ENCODE assay signal across 16 cellular contexts in genomic region chr22:24698266-24698926, GRCh38.
DNase-seq lines count a peak whose midpoint lies in the region; ATAC-seq, FAIRE-seq and TF ChIP-seq lines count a peak whose summit lies in the region.
"Had no signal": no experiment of that assay in that cellular context is flagged by ENCODE, and none has a peak within 500 bp of the region (broad histone marks: within the 10 kb centered on the region; RNA-seq: fewer than 3 reads in every experiment).

No MANE protein-coding gene starts in this region.

- no peaks in the 10 kb centered on the region for H3K36me3 Mint-ChIP-seq in activated CD4-positive, alpha-beta T cell treated with anti-CD3 and anti-CD28 coated beads, Interleukin-2, amount 10 ng/mL, durations not matched to agents 7 days and 5 days (ENCODE audit: low read depth)

- no TSS peak for BruUV-seq in IMR-90 (replicated peaks; lab: Mats Ljungman, UMichigan)

- no peak for TF ChIP-seq EP300 in H1 (IDR thresholded peaks at IDR 0.05; ENCODE audit: borderline replicate concordance in 1 of 2, low read depth in 2 of 2, low read length in 2 of 2)

- H3K36me3 ChIP-seq in BLaER1 (no peaks in the 10 kb centered on the region), IMR-90 (ENCODE audit: control insufficient read depth, insufficient read depth, low read length) (no peaks in the 10 kb centered on the region), H1 (ENCODE audit: control insufficient read depth in 2 of 4, insufficient read depth in 4 of 4, low read length in 3 of 4) (no peaks in the 10 kb centered on the region), trophoblast cell (ENCODE audit: control insufficient read depth in 1 of 2, insufficient read depth in 2 of 2, low read length in 2 of 2) (no peaks in the 10 kb centered on the region)
- H3K36me3 ChIP-seq: SJCRH30 had no signal

- H3K4ac ChIP-seq in IMR-90 (ENCODE audit: low read depth, low read length) (peak overlapping the region; percentile 27; the same call in 1 of the 2 replicates), H1 (replicated peaks; ENCODE audit: insufficient read length, low read depth, low read length) (no peak overlapping the region), trophoblast cell (ENCODE audit: low read depth, low read length) (no peak overlapping the region)

- H3K4me1 ChIP-seq in BLaER1, result peaks cover 53% of the 10 kb centered on the region
- peaks cover 31% of the 10 kb centered on the region for H3K4me1 ChIP-seq in IMR-90 (ENCODE audit: control insufficient read depth, insufficient read depth, low read length)
- H3K4me1 ChIP-seq in H1 (replicated peaks in 1 of 4; ENCODE audit: control insufficient read depth in 3 of 4, insufficient read depth in 4 of 4, low read length in 3 of 4), result peaks cover 2 to 36% (median 25%) of the 10 kb centered on the region in 4 experiments
- H3K4me1 ChIP-seq in trophoblast cell (ENCODE audit: control insufficient read depth in 1 of 2, insufficient read depth in 2 of 2, low read length in 2 of 2), result peaks cover 6 to 7% of the 10 kb centered on the region in 2 experiments

- in situ Hi-C loops in IMR-90 (cut with MboI; ENCODE audit: low sequenced_read_pairs), result no loop called here

- H4K12ac ChIP-seq in trophoblast cell (ENCODE audit: low read depth, low read length), result no peak overlapping the region

- peak overlapping the region; percentile 10; the same call in 1 of the 2 replicates for H2BK120ac ChIP-seq in IMR-90 (ENCODE audit: low read depth, low read length)
- H2BK120ac ChIP-seq in H1 (replicated peaks; ENCODE audit: low read depth, low read length), result no peak overlapping the region
- H2BK120ac ChIP-seq in trophoblast cell (ENCODE audit: insufficient read depth, low read length, poor library complexity), result no peak overlapping the region

- no peak overlapping the region for H3K27ac Mint-ChIP-seq in activated CD4-positive, alpha-beta T cell treated with anti-CD3 and anti-CD28 coated beads, Interleukin-2, amount 10 ng/mL, durations not matched to agents 7 days and 5 days

- H4K20me1 ChIP-seq in BLaER1 (no peaks in the 10 kb centered on the region), IMR-90 (ENCODE audit: insufficient read depth, low read length) (no peaks in the 10 kb centered on the region), H1 (replicated peaks in 1 of 2; ENCODE audit: control insufficient read depth in 1 of 2, insufficient read depth in 2 of 2, low read length in 2 of 2) (no peaks in the 10 kb centered on the region)

- CTCF ChIA-PET in IMR-90 (lab: Yijun Ruan, JAX), result interaction anchor here (0.5 kb wide), 1 partner anchor 117 kb away, joined by 4 read pairs; no protein-coding TSS in a partner anchor
- CTCF ChIA-PET in H1 (lab: Charles Lee; ENCODE audit: partially characterized antibody), result interaction anchor here (1.1 to 2.9 kb wide), 4 partner anchors 8 to 240 kb away, joined by 3 to 13 read pairs (median 7); no protein-coding TSS in a partner anchor
- CTCF ChIA-PET in activated CD4-positive, alpha-beta T cell treated with anti-CD3 and anti-CD28 coated beads, Interleukin-2, amount 10 ng/mL, durations not matched to agents 7 days and 5 days (lab: Charles Lee), result no interaction called here

- TF ChIP-seq CTCF in IMR-90 (conservative IDR thresholded peaks at IDR 0.05; ENCODE audit: low read depth, low read length) (no peak), H1 (IDR thresholded peaks at IDR 0.05; ENCODE audit: control extremely low read depth in 1 of 3, insufficient read depth in 1 of 3, low read depth in 1 of 3, low read length in 3 of 3) (no peak)

- H3K4me2 ChIP-seq in BLaER1 (peak overlapping the region; percentile 92), IMR-90 (ENCODE audit: low read depth, low read length) (no peak overlapping the region), H1 (ENCODE audit: insufficient read depth in 1 of 2, low read depth in 2 of 2, low read length in 2 of 2) (no peak overlapping the region), trophoblast cell (ENCODE audit: low read length) (no peak overlapping the region)
- H3K4me2 ChIP-seq: KMS-11 had no signal

- peak overlapping the region; percentile 94 for H3K27ac ChIP-seq in BLaER1
- no peak overlapping the region for H3K27ac ChIP-seq in IMR-90 (ENCODE audit: insufficient read depth, low read length)
- no peak overlapping the region for H3K27ac ChIP-seq in H1 (ENCODE audit: low read depth, low read length)
- H3K27ac ChIP-seq in trophoblast cell (ENCODE audit: low read depth, low read length), result no peak overlapping the region
- H3K27ac ChIP-seq: KMS-11, SJCRH30 had no signal

- peak overlapping the region; percentile 98 for H2BK12ac ChIP-seq in H1 (ENCODE audit: low read depth, low read length)
- no peak overlapping the region for H2BK12ac ChIP-seq in trophoblast cell (ENCODE audit: low read length)

- TF ChIP-seq POLR2A in IMR-90 (IDR thresholded peaks at IDR 0.05; ENCODE audit: low read depth, low read length) (no peak), H1 (IDR thresholded peaks at IDR 0.05; ENCODE audit: control extremely low read depth in 1 of 2, low read depth in 2 of 2, low read length in 2 of 2) (no peak)

- H3K27me3 Mint-ChIP-seq in activated CD4-positive, alpha-beta T cell treated with anti-CD3 and anti-CD28 coated beads, Interleukin-2, amount 10 ng/mL, durations not matched to agents 7 days and 5 days, result no peaks in the 10 kb centered on the region

- H2BK15ac ChIP-seq in IMR-90 (ENCODE audit: low read depth, low read length) (0 out of 3 replicates have a peak overlapping the region, but pooled peaks have one; percentile 17), H1 (ENCODE audit: low read length) (0 out of 2 replicates have a peak overlapping the region, but pooled peaks have one; percentile 68)

- peak overlapping the region; percentile 17; the same call in 1 of the 2 replicates for H3K18ac ChIP-seq in IMR-90 (ENCODE audit: low read depth, low read length)
- H3K18ac ChIP-seq in H1 (ENCODE audit: extremely low read depth, low read length), result no peak overlapping the region
- no peak overlapping the region for H3K18ac ChIP-seq in trophoblast cell (ENCODE audit: low read length)

- no peaks in the 10 kb centered on the region for H3K9me3 ChIP-seq in BLaER1
- H3K9me3 ChIP-seq in IMR-90 (ENCODE audit: control insufficient read depth, insufficient read depth, low read length), result no peaks in the 10 kb centered on the region
- no peaks in the 10 kb centered on the region for H3K9me3 ChIP-seq in H1 (ENCODE audit: insufficient read depth in 2 of 2, low read depth in 1 of 2, low read length in 1 of 2)
- H3K9me3 ChIP-seq in trophoblast cell (ENCODE audit: insufficient read depth, low read depth, low read length), result no peaks in the 10 kb centered on the region
- H3K9me3 ChIP-seq: SJCRH30 had no signal

- H4K91ac ChIP-seq in IMR-90 (ENCODE audit: insufficient read depth, low read depth, low read length) (peak overlapping the region; percentile 82), H1 (replicated peaks; ENCODE audit: insufficient read length, low read length) (peak overlapping the region; percentile 20), trophoblast cell (ENCODE audit: low read depth, low read length) (no peak overlapping the region)

- no peaks in the 10 kb centered on the region for H3K79me1 ChIP-seq in IMR-90 (ENCODE audit: low read depth in 1 of 2, low read length in 2 of 2)
- H3K79me1 ChIP-seq in H1 (ENCODE audit: low read depth, low read length), result peaks cover 3% of the 10 kb centered on the region; the same call in 1 of the 2 replicates
- H3K79me1 ChIP-seq in trophoblast cell (ENCODE audit: low read length), result no peaks in the 10 kb centered on the region

- peak overlapping the region; percentile 45; the same call in 1 of the 2 replicates for H2BK20ac ChIP-seq in IMR-90 (ENCODE audit: low read depth, low read length)
- peak overlapping the region; percentile 98 for H2BK20ac ChIP-seq in H1 (ENCODE audit: low read length)

- H4K5ac ChIP-seq in IMR-90 (ENCODE audit: low read depth, low read length) (no peak overlapping the region; the same call in 1 of the 2 replicates), H1 (ENCODE audit: insufficient read length, low read depth, low read length) (no peak overlapping the region)

- H3K23me2 ChIP-seq in H1 (ENCODE audit: low read depth, low read length), result peaks cover 3% of the 10 kb centered on the region; the same call in 1 of the 2 replicates

- H3K14ac ChIP-seq in IMR-90 (replicated peaks; ENCODE audit: low read depth, low read length), result no peak overlapping the region
- H3K14ac ChIP-seq in H1 (ENCODE audit: insufficient read length), result no peak overlapping the region
- no peak overlapping the region for H3K14ac ChIP-seq in trophoblast cell (ENCODE audit: low read length)

- H3K23ac ChIP-seq in IMR-90 (ENCODE audit: low read depth, low read length), result no peak overlapping the region
- no peak overlapping the region for H3K23ac ChIP-seq in H1 (ENCODE audit: insufficient read length)
- H3K23ac ChIP-seq in trophoblast cell (ENCODE audit: low read length), result no peak overlapping the region

- DNase-seq in IMR-90, result no peak
- DNase-seq in H1 (ENCODE audit: low read depth in 1 of 2, low spot score in 2 of 2), result no peak
- no peak for DNase-seq in trophoblast cell
- DNase-seq in activated CD4-positive, alpha-beta T cell treated with anti-CD3 and anti-CD28 coated beads, Interleukin-2, amount 10 ng/mL, durations not matched to agents 7 days and 5 days, result no peak
- DNase-seq: EL, NCI-H345, NCI-H82 had no signal

- H3K9me3 Mint-ChIP-seq in activated CD4-positive, alpha-beta T cell treated with anti-CD3 and anti-CD28 coated beads, Interleukin-2, amount 10 ng/mL, durations not matched to agents 7 days and 5 days, result no peaks in the 10 kb centered on the region

- H4K8ac ChIP-seq in IMR-90 (ENCODE audit: low read depth in 2 of 2, low read length in 2 of 2) (no peak overlapping the region), H1 (ENCODE audit: extremely low read depth, insufficient read depth, low read length) (no peak overlapping the region), trophoblast cell (ENCODE audit: low read depth, low read length) (no peak overlapping the region)

- H2BK5ac ChIP-seq in IMR-90 (ENCODE audit: low read depth, low read length, poor library complexity, severe bottlenecking) (no peak overlapping the region), H1 (ENCODE audit: low read depth, low read length) (peak overlapping the region; percentile 97; the same call in 1 of the 2 replicates), trophoblast cell (ENCODE audit: low read depth, low read length, poor library complexity) (no peak overlapping the region)

- POLR2A ChIA-PET in IMR-90 (lab: Charles Lee; ENCODE audit: unreplicated experiment) (no interaction called here), H1 (lab: Charles Lee; ENCODE audit: partially characterized antibody) (no interaction called here)
- POLR2A ChIA-PET in activated CD4-positive, alpha-beta T cell treated with anti-CD3 and anti-CD28 coated beads, Interleukin-2, amount 10 ng/mL, durations not matched to agents 7 days and 5 days (lab: Charles Lee), result no interaction called here

- H3K9me1 ChIP-seq in IMR-90 (ENCODE audit: insufficient read depth, low read length), result peaks cover 31% of the 10 kb centered on the region

- H3K4me3 Mint-ChIP-seq in activated CD4-positive, alpha-beta T cell treated with anti-CD3 and anti-CD28 coated beads, Interleukin-2, amount 10 ng/mL, durations not matched to agents 7 days and 5 days, result no peak overlapping the region

- H3K4me1 Mint-ChIP-seq in activated CD4-positive, alpha-beta T cell treated with anti-CD3 and anti-CD28 coated beads, Interleukin-2, amount 10 ng/mL, durations not matched to agents 7 days and 5 days, result no peaks in the 10 kb centered on the region

- TF ChIP-seq RAD21 in IMR-90 (IDR thresholded peaks at IDR 0.05; ENCODE audit: low read length), result no peak
- TF ChIP-seq RAD21 in H1 (IDR thresholded peaks at IDR 0.05 in 1 of 2, conservative IDR thresholded peaks at IDR 0.05 in 1 of 2; ENCODE audit: low read depth in 2 of 2, low read length in 2 of 2), result no peak

- H3K27me3 ChIP-seq in BLaER1 (no peaks in the 10 kb centered on the region), IMR-90 (ENCODE audit: control insufficient read depth, insufficient read depth, low read length) (no peaks in the 10 kb centered on the region), H1 (replicated peaks in 1 of 4; ENCODE audit: control insufficient read depth in 3 of 4, extremely low read depth in 1 of 4, insufficient read depth in 3 of 4, low read length in 3 of 4) (no peaks in the 10 kb centered on the region), trophoblast cell (ENCODE audit: insufficient read depth, low read length) (no peaks in the 10 kb centered on the region)
- H3K27me3 ChIP-seq: SJCRH30 had no signal

- H3K79me2 ChIP-seq in H1 (ENCODE audit: control insufficient read depth in 1 of 2, insufficient read depth in 2 of 2, low read length in 2 of 2) (no peaks in the 10 kb centered on the region), trophoblast cell (ENCODE audit: control insufficient read depth, insufficient read depth, low read length, poor library complexity) (no peaks in the 10 kb centered on the region)

- no peak overlapping the region for H3K4me3 ChIP-seq in BLaER1
- no peak overlapping the region for H3K4me3 ChIP-seq in IMR-90 (ENCODE audit: insufficient read depth, low read depth, low read length)
- H3K4me3 ChIP-seq in H1 (ENCODE audit: extremely low read depth in 1 of 4, insufficient read depth in 2 of 4, low read depth in 3 of 4, low read length in 4 of 4), result no peak overlapping the region
- H3K4me3 ChIP-seq in trophoblast cell (ENCODE audit: low read depth, low read length), result no peak overlapping the region
- H3K4me3 ChIP-seq: SJCRH30 had no signal

- dilution Hi-C loops in IMR-90 (cut with HindIII; ENCODE audit: low sequenced_read_pairs, unreplicated experiment), result no loop called here

- H2AK5ac ChIP-seq in IMR-90 (ENCODE audit: low read depth, low read length) (peak overlapping the region; percentile 78), H1 (ENCODE audit: low read depth, low read length) (peak overlapping the region; percentile 84; the same call in 1 of the 2 replicates), trophoblast cell (ENCODE audit: low read length) (no peak overlapping the region)

- no peak overlapping the region for H2AFZ ChIP-seq in IMR-90 (replicated peaks; ENCODE audit: low read length, poor library complexity)
- no peak overlapping the region for H2AFZ ChIP-seq in H1 (ENCODE audit: low read length)
- no peak overlapping the region for H2AFZ ChIP-seq in trophoblast cell (ENCODE audit: insufficient read depth, low read length, poor library complexity)

- intact Hi-C loops in IMR-90 (cut with micrococcal nuclease), result no loop called here

- ATAC-seq in IMR-90 (ENCODE audit: low read depth), result no peak
- ATAC-seq in GM18907 (IDR thresholded peaks at IDR 0.05; ENCODE audit: unreplicated experiment), result no peak
- ATAC-seq in GM19395 (IDR thresholded peaks at IDR 0.05; ENCODE audit: unreplicated experiment), result no peak
- ATAC-seq in HG03565 (IDR thresholded peaks at IDR 0.05; ENCODE audit: unreplicated experiment), result no peak
- ATAC-seq: Panc1 had no signal

- no peak overlapping the region for H2AK9ac ChIP-seq in IMR-90 (replicated peaks; ENCODE audit: low read depth, low read length, poor library complexity)

- 100% methylated on average over 1 of the region's 3 CpGs; no CpG with 5 or more reads in 1 of the 2 experiments for WGBS in IMR-90 (ENCODE audit: extremely low coverage in 2 of 2, insufficient read length in 1 of 2), 2 experiments
- WGBS in H1 (ENCODE audit: extremely low coverage in 1 of 2, insufficient coverage in 1 of 2, insufficient read length in 1 of 2, insufficient replicate concordance in 2 of 2, low coverage in 1 of 2, low lambda C conversion rate in 2 of 2, missing lambda C conversion rate in 1 of 2), 2 experiments, result 92% methylated on average over 2 of the region's 3 CpGs; no CpG with 5 or more reads in 1 of the 2 experiments
- WGBS in trophoblast cell (ENCODE audit: extremely low coverage, insufficient coverage, insufficient read length), result no CpG with 5 or more reads among the region's 3 CpGs

- H3K56ac ChIP-seq in IMR-90 (ENCODE audit: extremely low read depth, insufficient read depth, low read length) (no peak overlapping the region), H1 (replicated peaks; ENCODE audit: insufficient read length, low read depth, low read length) (no peak overlapping the region)

- H3K9ac ChIP-seq in BLaER1 (no peak overlapping the region), IMR-90 (ENCODE audit: low read depth, low read length) (no peak overlapping the region), H1 (replicated peaks in 1 of 4; ENCODE audit: extremely low read depth in 1 of 4, low read depth in 3 of 4, low read length in 3 of 4) (no peak overlapping the region), trophoblast cell (ENCODE audit: low read length) (peak overlapping the region; percentile 46)
- H3K9ac ChIP-seq: KMS-11 had no signal

- FAIRE-seq in H1 (lab: Jason Lieb, UNC), result no peak
- FAIRE-seq: D721Med, GM19239 had no signal
